ENCODE assay signal across 1 cellular context in genomic region chr17:47866941-47867340, GRCh38.
TF ChIP-seq lines count a peak whose summit lies in the region.

No MANE protein-coding gene starts in this region.

TF ChIP-seq in K562, 482 proteins besides CTCF, POLR2A, EP300 and RAD21 (continued from another document and continues in another):
- TF ChIP-seq ZFP91 (CRISPR knock-in tag; IDR thresholded peaks at IDR 0.05), result no peak
- TF ChIP-seq TBP (optimal IDR thresholded peaks at IDR 0.05; ENCODE audit: low read depth, low read length), result peak; percentile 31
- no peak for TF ChIP-seq CBX2 (IDR thresholded peaks at IDR 0.05; ENCODE audit: insufficient read depth, low read length, poor library complexity, severe bottlenecking)
- TF ChIP-seq NFRKB (IDR thresholded peaks at IDR 0.05; ENCODE audit: low read depth), result 0 out of 2 replicates have a peak, but pooled peaks have one; percentile 46
- peak; percentile 84 for TF ChIP-seq TOE1 (IDR thresholded peaks at IDR 0.05; ENCODE audit: borderline replicate concordance)
- no peak for TF ChIP-seq TOE1 (CRISPR knock-in tag; IDR thresholded peaks at IDR 0.05; ENCODE audit: borderline replicate concordance, low read depth)
- TF ChIP-seq KAT2B (IDR thresholded peaks at IDR 0.05; ENCODE audit: low read depth, low read length), result no peak
- no peak for TF ChIP-seq NFXL1 (CRISPR knock-in tag; IDR thresholded peaks at IDR 0.05)
- TF ChIP-seq ARHGAP35 (IDR thresholded peaks at IDR 0.05; ENCODE audit: partially characterized antibody), result no peak
- peak in 1 of 2 experiments; percentile 46; a peak in 2 of 4 replicates for TF ChIP-seq MLLT1 (IDR thresholded peaks at IDR 0.05)
- TF ChIP-seq DDX20 (tag; IDR thresholded peaks at IDR 0.05; ENCODE audit: low read depth), result no peak
- TF ChIP-seq DMBX1 (CRISPR knock-in tag; IDR thresholded peaks at IDR 0.05; ENCODE audit: borderline replicate concordance), result peak; percentile 94
- peak; percentile 85; the same call in 1 of the 2 replicates for TF ChIP-seq BCL6 (CRISPR knock-in tag; IDR thresholded peaks at IDR 0.05)
- no peak for TF ChIP-seq E4F1 (CRISPR knock-in tag; IDR thresholded peaks at IDR 0.05; ENCODE audit: borderline replicate concordance)
- TF ChIP-seq BMI1 (IDR thresholded peaks at IDR 0.05; ENCODE audit: low read length), result no peak
- peak; percentile 62; the same call in 1 of the 2 replicates for TF ChIP-seq CGGBP1 (CRISPR knock-in tag; IDR thresholded peaks at IDR 0.05)
- TF ChIP-seq MECOM (CRISPR knock-in tag; IDR thresholded peaks at IDR 0.05), result peak; percentile 90
- peak; percentile 53 for TF ChIP-seq PBX2 (CRISPR knock-in tag; IDR thresholded peaks at IDR 0.05; ENCODE audit: low read depth)
- TF ChIP-seq PBX2 (tag; conservative IDR thresholded peaks at IDR 0.05; ENCODE audit: low read depth), result peak; percentile 83
- no peak for TF ChIP-seq CHD7 (IDR thresholded peaks at IDR 0.05; ENCODE audit: low read depth, low read length)
- peak; percentile 81; the same call in 1 of the 2 replicates for TF ChIP-seq BACH1 (tag; IDR thresholded peaks at IDR 0.05)
- peak; percentile 64 for TF ChIP-seq ZNF239 (CRISPR knock-in tag; IDR thresholded peaks at IDR 0.05)
- peak; percentile 99 for TF ChIP-seq CBFA2T2 (conservative IDR thresholded peaks at IDR 0.05)
- TF ChIP-seq ZNF780A (CRISPR knock-in tag; IDR thresholded peaks at IDR 0.05), result no peak
- no peak for TF ChIP-seq HNRNPLL (IDR thresholded peaks at IDR 0.05; ENCODE audit: low read depth, low read length, poor library complexity, severe bottlenecking)
- TF ChIP-seq FOXK1 (CRISPR knock-in tag; IDR thresholded peaks at IDR 0.05; ENCODE audit: borderline replicate concordance), result no peak
- no peak for TF ChIP-seq ESRRB (CRISPR knock-in tag; IDR thresholded peaks at IDR 0.05; ENCODE audit: borderline replicate concordance)
- peak; percentile 98 for TF ChIP-seq ATF7 (IDR thresholded peaks at IDR 0.05)
- no peak for TF ChIP-seq SAP30 (IDR thresholded peaks at IDR 0.05; ENCODE audit: borderline replicate concordance, insufficient read depth, low read depth, low read length, poor library complexity, severe bottlenecking)
- peak; percentile 83 for TF ChIP-seq EP400 (IDR thresholded peaks at IDR 0.05)
- peak; percentile 24; the same call in 1 of the 2 replicates for TF ChIP-seq HINFP (tag; conservative IDR thresholded peaks at IDR 0.05; ENCODE audit: low read depth)
- TF ChIP-seq NRF1 (conservative IDR thresholded peaks at IDR 0.05 in 1 of 2, IDR thresholded peaks at IDR 0.05 in 1 of 2), result peak; percentile 48 to 61; a peak in 3 of 4 replicates
- TF ChIP-seq PYGO2 (tag; IDR thresholded peaks at IDR 0.05), result peak; percentile 77
